Comparison of ENCODE assay signal across 9 cellular contexts in the genomic region with DNA sequence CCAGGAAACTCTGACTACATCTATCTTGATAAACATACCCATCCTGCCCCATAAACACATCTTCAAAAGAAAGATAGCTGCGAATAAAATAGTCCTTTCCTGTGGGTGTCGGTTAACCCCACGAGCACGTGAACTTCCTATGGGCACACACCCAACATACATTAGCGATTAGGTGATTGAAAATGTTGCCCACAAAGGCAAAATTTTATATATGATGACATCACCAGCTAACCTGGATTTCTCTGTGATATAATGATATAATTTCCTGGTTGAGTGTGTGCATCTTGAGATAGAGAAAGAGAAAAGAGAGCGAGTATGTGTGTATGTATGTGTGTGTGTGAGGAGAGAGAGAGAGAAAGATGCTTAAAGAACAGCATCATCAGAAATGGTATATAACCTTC.
DNase-seq lines count a peak whose midpoint lies in the region; ATAC-seq and TF ChIP-seq lines count a peak whose summit lies in the region.
"Had no signal": no experiment of that assay in that cellular context is flagged by ENCODE, and none has a peak within 500 bp of the region (broad histone marks: within the 10 kb centered on the region; RNA-seq: fewer than 3 reads in every experiment).

No MANE protein-coding gene starts in this region.

- DNase-seq in NCI-H1436 (lab: John Stamatoyannopoulos, UW) (peak; percentile 9), NCI-H1436 treated with DMSO at 0.1 percent for 48 hours (lab: John Stamatoyannopoulos, UW) (no peak), SHP77 treated with DMSO at 0.1 percent for 48 hours (lab: John Stamatoyannopoulos, UW) (peak; percentile 88), adipocyte (ENCODE audit: low read depth) (peak; percentile 64), midbrain (lab: John Stamatoyannopoulos, UW) (peak; percentile 45), upper lobe of right lung (no peak), posterior vena cava (ENCODE audit: low spot score) (no peak)

- peak overlapping the region; percentile 79 for H3K9ac ChIP-seq in adipocyte (ENCODE audit: low read length)

- H3K4me3 ChIP-seq in adipocyte (ENCODE audit: low read length) = peak overlapping the region; percentile 90
- peak overlapping the region; percentile 66 for H3K4me3 ChIP-seq in upper lobe of right lung

- intact Hi-C loops in upper lobe of right lung (cut with DNase I) (no loop called here), posterior vena cava (cut with DNase I) (no loop called here)

- H3K4me1 ChIP-seq in adipocyte (ENCODE audit: control insufficient read depth, insufficient read depth, low read length) (peaks cover 28% of the 10 kb centered on the region), upper lobe of right lung (peaks cover 22% of the 10 kb centered on the region)

- no peaks in the 10 kb centered on the region for H3K36me3 ChIP-seq in adipocyte (ENCODE audit: control insufficient read depth, insufficient read depth, low read length, severe bottlenecking)
- H3K36me3 ChIP-seq in upper lobe of right lung = no peaks in the 10 kb centered on the region

- H3K27me3 ChIP-seq in adipocyte (replicated peaks; ENCODE audit: control insufficient read depth, insufficient read depth, low read length) (no peaks in the 10 kb centered on the region), upper lobe of right lung (no peaks in the 10 kb centered on the region)

- no peak for TF ChIP-seq CTCF in upper lobe of right lung (IDR thresholded peaks at IDR 0.05)

- H3K27ac ChIP-seq in upper lobe of right lung = peak overlapping the region; percentile 85
- H3K27ac ChIP-seq: C4-2B had no signal

- ATAC-seq in HG03097 (IDR thresholded peaks at IDR 0.05; ENCODE audit: low FRiP score, unreplicated experiment) = peak; percentile 14
- no peak for ATAC-seq in upper lobe of right lung

- H3K9me3 ChIP-seq in adipocyte (ENCODE audit: control insufficient read depth, low read length) = no peaks in the 10 kb centered on the region
- no peaks in the 10 kb centered on the region for H3K9me3 ChIP-seq in upper lobe of right lung

Comparison
In these comparisons a context has a peak if more than half of its experiments do, and no peak if none do; other contexts are left out.
1. DNase-seq: peak in NCI-H1436 (single experiment), SHP77 treated with DMSO at 0.1 percent for 48 hours (single experiment), adipocyte (single experiment) and midbrain (single experiment); none in NCI-H1436 treated with DMSO at 0.1 percent for 48 hours (single experiment), upper lobe of right lung (single experiment) and posterior vena cava (single experiment).